ENCODE assay signal across 8 cellular contexts in the genomic region with DNA sequence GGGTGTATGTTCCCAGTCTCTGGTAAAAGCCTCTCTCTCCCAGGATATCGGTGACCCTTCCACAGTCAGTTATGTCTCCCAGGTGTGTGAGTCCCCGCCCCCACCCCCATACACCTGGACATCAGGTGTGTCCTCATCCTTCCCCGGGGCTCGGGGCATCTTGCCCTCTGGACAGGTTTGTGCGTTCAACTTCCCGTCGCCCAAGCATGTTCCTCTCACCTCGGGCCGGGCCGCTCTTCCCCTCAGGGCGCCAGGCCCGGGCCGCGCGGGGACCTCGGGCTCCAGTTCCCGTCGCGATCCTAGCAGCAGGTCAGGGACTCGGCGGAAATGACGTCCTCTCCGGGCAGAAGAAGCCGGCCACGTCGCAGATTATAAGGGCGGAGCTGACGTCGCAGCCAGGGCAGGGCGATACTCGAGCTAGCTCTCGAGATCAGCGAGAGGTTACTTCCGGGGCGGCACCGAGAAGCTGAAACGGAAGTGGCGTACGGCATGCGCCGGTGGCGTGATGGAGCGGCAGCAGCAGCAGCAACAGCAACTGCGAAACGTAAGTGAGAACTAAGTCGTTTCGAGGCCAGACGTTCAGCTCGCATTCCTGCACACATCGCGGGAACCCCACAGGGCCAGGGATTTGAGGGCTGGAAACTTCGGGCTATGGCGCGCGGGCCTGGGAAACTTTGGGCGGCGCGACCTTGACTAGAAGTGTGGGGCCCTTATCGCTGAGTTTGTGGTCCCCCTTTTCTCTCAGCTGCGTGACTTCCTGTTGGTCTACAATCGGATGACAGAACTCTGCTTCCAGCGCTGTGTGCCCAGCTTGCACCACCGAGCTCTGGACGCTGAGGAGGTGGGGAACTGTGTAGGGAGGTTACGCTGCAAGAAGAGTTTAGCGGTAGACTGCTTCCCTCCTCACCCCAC. TPM values are rescaled to one million over a fixed set of nuclear protein-coding genes. Genes with fewer than 3 reads are reported as not detected.
DNase-seq lines count a peak whose midpoint lies in the region; ATAC-seq and TF ChIP-seq lines count a peak whose summit lies in the region.

A gene with protein sequence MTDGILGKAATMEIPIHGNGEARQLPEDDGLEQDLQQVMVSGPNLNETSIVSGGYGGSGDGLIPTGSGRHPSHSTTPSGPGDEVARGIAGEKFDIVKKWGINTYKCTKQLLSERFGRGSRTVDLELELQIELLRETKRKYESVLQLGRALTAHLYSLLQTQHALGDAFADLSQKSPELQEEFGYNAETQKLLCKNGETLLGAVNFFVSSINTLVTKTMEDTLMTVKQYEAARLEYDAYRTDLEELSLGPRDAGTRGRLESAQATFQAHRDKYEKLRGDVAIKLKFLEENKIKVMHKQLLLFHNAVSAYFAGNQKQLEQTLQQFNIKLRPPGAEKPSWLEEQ (minus strand): TSS at position 320 of the 912 bp plus-strand sequence. CDS start 910 bp downstream, outside the sequence.
A gene with protein sequence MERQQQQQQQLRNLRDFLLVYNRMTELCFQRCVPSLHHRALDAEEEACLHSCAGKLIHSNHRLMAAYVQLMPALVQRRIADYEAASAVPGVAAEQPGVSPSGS (plus strand): TSS at position 490 of the 912 bp plus-strand sequence. CDS start 16 bp downstream, at position 506.

- ATAC-seq in GM19324 (IDR thresholded peaks at IDR 0.05; ENCODE audit: low FRiP score, unreplicated experiment) (peak; percentile 99), HG03469 (IDR thresholded peaks at IDR 0.05; ENCODE audit: unreplicated experiment) (peak; percentile 98)

- peak within 1 kb of the TSS; percentile 94 for H3K4me3 Mint-ChIP-seq in activated CD4-positive, alpha-beta T cell treated with anti-CD3 and anti-CD28 coated beads, Interleukin-2, amount 10 ng/mL, durations not matched to agents 24 days and 14 days

- no peaks in the 10 kb centered on the region for H3K27me3 Mint-ChIP-seq in activated CD4-positive, alpha-beta T cell treated with anti-CD3 and anti-CD28 coated beads, Interleukin-2, amount 10 ng/mL, durations not matched to agents 24 days and 14 days

- DNase-seq in BJ (ENCODE audit: low read depth) (peak; percentile 87), NCI-H526 treated with DMSO at 0.1 percent for 48 hours (lab: John Stamatoyannopoulos, UW) (peak; percentile 96), coronary artery (ENCODE audit: low spot score) (peak; percentile 99)
- DNase-seq in activated CD4-positive, alpha-beta T cell treated with anti-CD3 and anti-CD28 coated beads, Interleukin-2, amount 10 ng/mL, durations not matched to agents 24 days and 14 days = peak; percentile 99
- DNase-seq in stimulated activated CD4-positive, alpha-beta T cell treated with anti-CD3 and anti-CD28 coated beads, Interleukin-1b, Interleukin-23, amount 100 ng/mL, for 4 hours (ENCODE audit: low read depth in 2 of 2) = peak; percentile 90 to 92

- intact Hi-C loops in activated CD4-positive, alpha-beta T cell treated with anti-CD3 and anti-CD28 coated beads, Interleukin-2, amount 10 ng/mL, durations not matched to agents 24 days and 14 days (cut with micrococcal nuclease) = loop anchor here (1.0 to 5.0 kb wide), 6 partner anchors 64 to 247 kb away; partner anchors contain the start of genes APBB1, CAVIN3, FHIP1B and ILK

- peak within 1 kb of the TSS; percentile 82 for H3K4me3 ChIP-seq in BJ (ENCODE audit: low read depth, low read length)
- H3K4me3 ChIP-seq in coronary artery = peak within 1 kb of the TSS; percentile 90

- H3K4me1 Mint-ChIP-seq in activated CD4-positive, alpha-beta T cell treated with anti-CD3 and anti-CD28 coated beads, Interleukin-2, amount 10 ng/mL, durations not matched to agents 24 days and 14 days = peaks cover 30% of the 10 kb centered on the region

- POLR2A ChIA-PET in BJ (lab: Charles Lee) = no interaction called here

- H3K27ac ChIP-seq in coronary artery (peak within 1 kb of the TSS; percentile 84 to 95), layer of hippocampus (ENCODE audit: low read depth, low read length) (peak within 1 kb of the TSS; percentile 84)

- H3K36me3 Mint-ChIP-seq in activated CD4-positive, alpha-beta T cell treated with anti-CD3 and anti-CD28 coated beads, Interleukin-2, amount 10 ng/mL, durations not matched to agents 24 days and 14 days (ENCODE audit: low read depth) = peaks cover 41% of the 10 kb centered on the region

- H3K27ac Mint-ChIP-seq in activated CD4-positive, alpha-beta T cell treated with anti-CD3 and anti-CD28 coated beads, Interleukin-2, amount 10 ng/mL, durations not matched to agents 24 days and 14 days = peak within 1 kb of the TSS; percentile 98

- peaks cover 25% of the 10 kb centered on the region for H3K36me3 ChIP-seq in BJ (ENCODE audit: control insufficient read depth, insufficient read depth, low read length)

- H3K27me3 ChIP-seq in BJ (ENCODE audit: control insufficient read depth, insufficient read depth, low read length) (no peaks in the 10 kb centered on the region), layer of hippocampus (ENCODE audit: control insufficient read depth, insufficient read depth, low read length) (no peaks in the 10 kb centered on the region)

- H3K9me3 Mint-ChIP-seq in activated CD4-positive, alpha-beta T cell treated with anti-CD3 and anti-CD28 coated beads, Interleukin-2, amount 10 ng/mL, durations not matched to agents 24 days and 14 days = no peaks in the 10 kb centered on the region

- CTCF ChIA-PET in BJ (lab: Yijun Ruan, JAX) = interaction anchor here (0.6 to 1.6 kb wide), 6 partner anchors 38 to 1189 kb away, joined by 3 to 8 read pairs (median 4); no protein-coding TSS in a partner anchor

- TF ChIP-seq CTCF in BJ (IDR thresholded peaks at IDR 0.05; ENCODE audit: insufficient read depth, low read depth, low read length) (no peak), coronary artery (IDR thresholded peaks at IDR 0.05) (no peak)

RNA-seq across cellular contexts. Expression of the first gene that starts in this region (rescaled TPM):
- 86.5 and 103 TPM in 2 replicates for polyA plus RNA-seq in BJ (2011; rRNA removed)
- 31.6 and 41.8 TPM in 2 replicates for polyA minus RNA-seq in BJ (2011; rRNA and poly(A)+ RNA removed)
- 50.8 and 51.2 TPM in 2 replicates for total RNA-seq in activated CD4-positive, alpha-beta T cell treated with anti-CD3 and anti-CD28 coated beads, Interleukin-2, amount 10 ng/mL, durations not matched to agents 24 days and 14 days

RNA-seq across cellular contexts. Expression of the second gene that starts in this region (rescaled TPM):
- polyA plus RNA-seq in BJ (2011; rRNA removed) = 29.4 and 32.5 TPM in 2 replicates
- 10.8 and 25.8 TPM in 2 replicates for polyA minus RNA-seq in BJ (2011; rRNA and poly(A)+ RNA removed)
- 41.3 and 47.4 TPM in 2 replicates for total RNA-seq in activated CD4-positive, alpha-beta T cell treated with anti-CD3 and anti-CD28 coated beads, Interleukin-2, amount 10 ng/mL, durations not matched to agents 24 days and 14 days

Comparison
In these comparisons a context has a peak if more than half of its experiments do, and no peak if none do; other contexts are left out.
1. Peak in every context shown above with its lines: DNase-seq, ATAC-seq, H3K4me3 ChIP-seq and H3K27ac ChIP-seq.